Comparison of ENCODE assay signal across 19 cellular contexts in the genomic region with DNA sequence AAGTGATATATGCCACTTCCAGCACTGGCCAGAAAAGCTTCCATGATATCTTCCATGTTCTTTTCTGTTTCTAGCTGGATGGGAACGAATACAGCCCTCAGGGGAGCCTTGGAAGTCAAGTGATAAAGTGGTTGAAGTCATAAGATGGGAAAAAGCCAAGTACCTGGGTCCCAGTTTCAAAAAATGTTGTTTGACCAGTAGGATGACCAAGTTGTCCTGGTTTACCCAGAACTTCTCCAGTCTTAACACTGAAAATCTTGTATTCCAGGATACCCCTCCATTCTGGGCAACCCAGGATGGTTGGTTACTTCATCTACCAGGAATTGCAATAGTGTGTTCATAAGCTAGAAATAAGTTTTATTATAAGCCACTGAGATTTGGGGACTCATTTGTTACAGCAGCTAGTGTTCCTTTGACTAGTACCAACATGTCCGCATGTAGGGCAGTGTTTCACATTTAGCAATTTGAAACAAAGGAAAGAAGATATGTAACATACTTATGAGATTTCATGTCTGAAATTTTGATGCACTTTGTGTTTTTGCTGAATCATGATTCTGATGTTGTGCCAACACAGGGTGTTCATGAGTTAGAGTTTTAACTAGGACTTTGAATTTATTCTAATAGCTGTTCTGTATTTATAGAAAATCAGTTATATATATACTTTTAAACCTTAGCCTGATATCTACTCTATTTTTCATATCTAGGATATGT.
"Had no signal": no experiment of that assay in that cellular context is flagged by ENCODE, and none has a peak within 500 bp of the region (broad histone marks: within the 10 kb centered on the region; RNA-seq: fewer than 3 reads in every experiment).

No MANE protein-coding gene starts in this region.

- H3K9me3 ChIP-seq: neutrophil, sigmoid colon, testis, tibial nerve had no signal

- ATAC-seq: left colon; left ventricle myocardium superior; naive thymus-derived CD4-positive, alpha-beta T cell; stimulated activated naive B cell treated with anti-CD40 and anti-IgM and Interleukin-4, amounts not matched to agents 10 μg/mL and 1 μg/mL and 100 μg/mL, for 72 hours; stimulated activated naive CD8-positive, alpha-beta T cell treated with anti-CD3 and anti-CD28 coated beads, Interleukin-15, amount 100 ng/mL, for 72 hours had no signal

- H3K4me2 ChIP-seq: hepatocyte had no signal

- H2AFZ ChIP-seq: hepatocyte had no signal

- H3K4me3 ChIP-seq: hepatocyte, lung, sigmoid colon, skin epidermis, testis, tibial nerve had no signal

- H3K4me1 ChIP-seq: sigmoid colon, testis had no signal

- H3K27me3 ChIP-seq: hepatocyte, neutrophil, sigmoid colon, testis, tibial nerve had no signal

- DNase-seq: effector memory CD4-positive, alpha-beta T cell; foreskin melanocyte; head of caudate nucleus; left colon; left ventricle myocardium superior; naive thymus-derived CD4-positive, alpha-beta T cell; posterior cingulate gyrus; sigmoid colon; stimulated activated CD4-positive, alpha-beta T cell treated with anti-CD3 and anti-CD28 coated beads, Interleukin-2, amount 100 ng/mL, for 24 hours; stimulated activated CD4-positive, alpha-beta T cell treated with anti-CD3 and anti-CD28 coated beads, Interleukin-4, amount 100 ng/mL, for 4 hours; stimulated activated naive B cell treated with anti-CD40 and anti-IgM and Interleukin-4, amounts not matched to agents 10 μg/mL and 1 μg/mL and 100 μg/mL, for 72 hours; stimulated activated naive CD8-positive, alpha-beta T cell treated with anti-CD3 and anti-CD28 coated beads, Interleukin-15, amount 100 ng/mL, for 72 hours; testis had no signal

- H3K27ac ChIP-seq: hepatocyte, neutrophil, sigmoid colon, skin epidermis, testis, tibial nerve had no signal

- H3K36me3 ChIP-seq: neutrophil, sigmoid colon, tibial nerve had no signal

- H3K79me2 ChIP-seq: hepatocyte had no signal

- FAIRE-seq: endometrium had no signal
